Comparison of ENCODE assay signal across 1 cellular context in genomic region chr14:24115451-24116110, GRCh38.
TF ChIP-seq lines count a peak whose summit lies in the region.

No MANE protein-coding gene starts in this region.

TF ChIP-seq in H1, 55 proteins besides CTCF, POLR2A, EP300 and RAD21:
- TF ChIP-seq SAP30 (IDR thresholded peaks at IDR 0.05; ENCODE audit: insufficient read depth, insufficient replicate concordance, low read length) (peak; percentile 28), GTF2F1 (IDR thresholded peaks at IDR 0.05; ENCODE audit: borderline replicate concordance, low read depth, low read length) (no peak), SIN3A (conservative IDR thresholded peaks at IDR 0.05 in 1 of 2, IDR thresholded peaks at IDR 0.05 in 1 of 2; ENCODE audit: low read depth in 1 of 2, low read length in 2 of 2) (0 out of 4 replicates have a peak, but pooled peaks of 1 of the 2 experiments have one; percentile 62)
